Comparison of ENCODE assay signal across 8 cellular contexts in genomic region chr21:33641339-33642026, GRCh38. TPM values are rescaled to one million over a fixed set of nuclear protein-coding genes. Genes with fewer than 3 reads are reported as not detected.
DNase-seq lines count a peak whose midpoint lies in the region; ATAC-seq and TF ChIP-seq lines count a peak whose summit lies in the region.

Gene CRYZL1, minus strand, starts transcription at chr21:33641741. Its CDS starts 10,190 bp downstream, at chr21:33631551.

- H3K9me2 ChIP-seq in SU-DHL-6 (replicated peaks; ENCODE audit: insufficient read depth, low read length) = no peaks in the 10 kb centered on the region

- H3K27me3 ChIP-seq in SU-DHL-6 (ENCODE audit: low read length) (no peaks in the 10 kb centered on the region), thymus (ENCODE audit: control insufficient read depth, insufficient read depth) (peaks cover 7% of the 10 kb centered on the region)

- peak; percentile 79 for ATAC-seq in HG02678 (IDR thresholded peaks at IDR 0.05; ENCODE audit: unreplicated experiment)
- peak; percentile 79 for ATAC-seq in activated naive CD8-positive, alpha-beta T cell treated with anti-CD3 and anti-CD28 coated beads, Interleukin-2, amount 10 ng/mL, durations not matched to agents 7 days and 5 days (ENCODE audit: low read depth)

- peaks cover 8% of the 10 kb centered on the region for H3K4me1 ChIP-seq in thymus (ENCODE audit: control insufficient read depth, insufficient read depth, low read length)

- H3K9ac ChIP-seq in SU-DHL-6 (ENCODE audit: low read length) = peak within 1 kb of the TSS; percentile 63

- H3K27ac Mint-ChIP-seq in activated naive CD8-positive, alpha-beta T cell treated with anti-CD3 and anti-CD28 coated beads, Interleukin-2, amount 10 ng/mL, durations not matched to agents 7 days and 5 days = peak within 1 kb of the TSS; percentile 94
- peak within 1 kb of the TSS; percentile 98 for H3K27ac Mint-ChIP-seq in osteocyte (ENCODE audit: unreplicated experiment)

- peak within 1 kb of the TSS; percentile 99 for H3K4me3 Mint-ChIP-seq in activated naive CD8-positive, alpha-beta T cell treated with anti-CD3 and anti-CD28 coated beads, Interleukin-2, amount 10 ng/mL, durations not matched to agents 7 days and 5 days
- peak within 1 kb of the TSS; percentile 87 for H3K4me3 Mint-ChIP-seq in osteocyte (ENCODE audit: unreplicated experiment)

- H3K4me2 ChIP-seq in SU-DHL-6 (ENCODE audit: low read depth, low read length, poor library complexity, severe bottlenecking) = peak within 1 kb of the TSS; percentile 68

- H3K36me3 ChIP-seq in SU-DHL-6 (ENCODE audit: low read length) (no peaks in the 10 kb centered on the region), thymus (ENCODE audit: control insufficient read depth, insufficient read depth) (no peaks in the 10 kb centered on the region)

- H3K4me3 ChIP-seq in SU-DHL-6 (ENCODE audit: insufficient read depth, low read length, poor library complexity, severe bottlenecking) = peak within 1 kb of the TSS; percentile 64
- H3K4me3 ChIP-seq in thymus (ENCODE audit: low read length) = peak within 1 kb of the TSS; percentile 86

- 0 out of 2 replicates have a peak, but pooled peaks cover 5% of the 10 kb centered on the region for H3F3A ChIP-seq in SU-DHL-6 (ENCODE audit: insufficient read depth)

- H3K27ac ChIP-seq in SU-DHL-6 (ENCODE audit: low read depth, low read length) (peak within 1 kb of the TSS; percentile 71), thymus (ENCODE audit: low read depth) (peak within 1 kb of the TSS; percentile 95)

- DNase-seq in NCI-H128 (lab: John Stamatoyannopoulos, UW; ENCODE audit: unreplicated experiment) (peak; percentile 99), head of caudate nucleus (peak; percentile 100), osteocyte (ENCODE audit: extremely low spot score, unreplicated experiment) (peak; percentile 100)
- peak; percentile 99 for DNase-seq in activated naive CD8-positive, alpha-beta T cell treated with anti-CD3 and anti-CD28 coated beads, Interleukin-2, amount 10 ng/mL, durations not matched to agents 7 days and 5 days

- peaks cover 8% of the 10 kb centered on the region for H3K36me3 Mint-ChIP-seq in activated naive CD8-positive, alpha-beta T cell treated with anti-CD3 and anti-CD28 coated beads, Interleukin-2, amount 10 ng/mL, durations not matched to agents 7 days and 5 days
- peaks cover 5% of the 10 kb centered on the region for H3K36me3 Mint-ChIP-seq in osteocyte (ENCODE audit: unreplicated experiment)

- peaks cover 17% of the 10 kb centered on the region for H3K4me1 Mint-ChIP-seq in activated naive CD8-positive, alpha-beta T cell treated with anti-CD3 and anti-CD28 coated beads, Interleukin-2, amount 10 ng/mL, durations not matched to agents 7 days and 5 days
- peaks cover 34% of the 10 kb centered on the region for H3K4me1 Mint-ChIP-seq in osteocyte (ENCODE audit: unreplicated experiment)

- under 1% methylated on average over 38 of the region's 38 CpGs for WGBS in thymus

- H2AFZ ChIP-seq in SU-DHL-6 (ENCODE audit: low read depth, low read length, severe bottlenecking) = peak within 1 kb of the TSS; percentile 89

- peaks cover 28% of the 10 kb centered on the region for H3K27me3 Mint-ChIP-seq in activated naive CD8-positive, alpha-beta T cell treated with anti-CD3 and anti-CD28 coated beads, Interleukin-2, amount 10 ng/mL, durations not matched to agents 7 days and 5 days
- H3K27me3 Mint-ChIP-seq in osteocyte (ENCODE audit: unreplicated experiment) = no peaks in the 10 kb centered on the region

- POLR2A ChIA-PET in activated naive CD8-positive, alpha-beta T cell treated with anti-CD3 and anti-CD28 coated beads, Interleukin-2, amount 10 ng/mL, durations not matched to agents 7 days and 5 days (lab: Charles Lee) = interaction anchor here (1.5 kb wide), 1 partner anchor 161 kb away, joined by 5 read pairs; the partner anchor contains the start of gene TMEM50B

- H4K20me1 ChIP-seq in SU-DHL-6 (ENCODE audit: low read depth, low read length) = no peaks in the 10 kb centered on the region

- peak; percentile 61 for TF ChIP-seq POLR2A in GM10847 (IDR thresholded peaks at IDR 0.05; ENCODE audit: extremely low read depth, insufficient read length)

- H3K79me2 ChIP-seq in SU-DHL-6 (ENCODE audit: insufficient read depth, low read length) = peaks cover 5% of the 10 kb centered on the region; the same call in 1 of the 2 replicates

- H3K9me3 Mint-ChIP-seq in activated naive CD8-positive, alpha-beta T cell treated with anti-CD3 and anti-CD28 coated beads, Interleukin-2, amount 10 ng/mL, durations not matched to agents 7 days and 5 days = no peaks in the 10 kb centered on the region
- no peaks in the 10 kb centered on the region for H3K9me3 Mint-ChIP-seq in osteocyte (ENCODE audit: unreplicated experiment)

- H3K9me3 ChIP-seq in SU-DHL-6 (ENCODE audit: insufficient read depth, low read length) (no peaks in the 10 kb centered on the region), thymus (ENCODE audit: control insufficient read depth) (no peaks in the 10 kb centered on the region)

- TF ChIP-seq CTCF in SU-DHL-6 (IDR thresholded peaks at IDR 0.05; ENCODE audit: insufficient read depth, low read length, poor library complexity, severe bottlenecking) (no peak), osteocyte (IDR thresholded peaks at IDR 0.05) (no peak)

- intact Hi-C loops in head of caudate nucleus (cut with DNase I) = loop anchor here (5.0 to 10.0 kb wide), 2 partner anchors 99 to 273 kb away; partner anchors contain the start of genes ATP5PO, GART and SON

RNA-seq across cellular contexts. Expression of gene CRYZL1, which starts in this region (rescaled TPM):
- 10 to 100 TPM; 39.2 to 45.7 TPM for total RNA-seq in activated naive CD8-positive, alpha-beta T cell treated with anti-CD3 and anti-CD28 coated beads, Interleukin-2, amount 10 ng/mL, durations not matched to agents 7 days and 5 days
- total RNA-seq in osteocyte = 43.6 and 48.2 TPM in 2 replicates
- 42.4 TPM for polyA plus RNA-seq in thymus

Comparison
In these comparisons a context has a peak if more than half of its experiments do, and no peak if none do; other contexts are left out.
1. Peak in every context shown above with its lines: DNase-seq, ATAC-seq, H3K4me3 ChIP-seq and H3K27ac ChIP-seq.